In genomic region chr7:149002604-149003003, GRCh38 we compare ENCODE assay signal across 19 cellular contexts. TPM values are rescaled to one million over a fixed set of nuclear protein-coding genes. Genes with fewer than 3 reads are reported as not detected.
DNase-seq lines count a peak whose midpoint lies in the region; ATAC-seq, FAIRE-seq and TF ChIP-seq lines count a peak whose summit lies in the region.
"Had no signal": no experiment of that assay in that cellular context is flagged by ENCODE, and none has a peak within 500 bp of the region (broad histone marks: within the 10 kb centered on the region; RNA-seq: fewer than 3 reads in every experiment).

No MANE protein-coding gene starts in this region.

- TF ChIP-seq CTCF in HepG2 (CRISPR knock-in tag; IDR thresholded peaks at IDR 0.05): no peak
- TF ChIP-seq CTCF in right lobe of liver (IDR thresholded peaks at IDR 0.05): no peak
- TF ChIP-seq CTCF in GM12878 (IDR thresholded peaks at IDR 0.05 in 2 of 3, conservative IDR thresholded peaks at IDR 0.05 in 1 of 3; ENCODE audit: control insufficient read depth in 2 of 3, extremely low read depth in 1 of 3, insufficient read depth in 1 of 3, low read depth in 3 of 3, low read length in 3 of 3): no peak

- CTCF ChIA-PET in HepG2 (lab: Yijun Ruan, JAX; ENCODE audit: low intra/inter-chr PET ratio, low total read pairs): no interaction called here
- CTCF ChIA-PET in GM12878 (lab: Yijun Ruan, JAX): interaction anchor here (1.0 kb wide), 1 partner anchor 63 kb away, joined by 4 read pairs; no protein-coding TSS in a partner anchor

- no peak overlapping the region for H3K27ac ChIP-seq in HepG2 (ENCODE audit: extremely low read length, insufficient read depth, low read length)
- no peak overlapping the region for H3K27ac ChIP-seq in right lobe of liver
- H3K27ac ChIP-seq in GM12878 (ENCODE audit: control insufficient read depth, insufficient read depth): no peak overlapping the region
- H3K27ac ChIP-seq: GM23248 had no signal

- H3K36me3 ChIP-seq in HepG2 (replicated peaks in 1 of 2; ENCODE audit: control insufficient read depth in 1 of 2, insufficient read depth in 2 of 2, low read length in 2 of 2): peaks cover 24 to 48% of the 10 kb centered on the region in 2 experiments
- H3K36me3 ChIP-seq in right lobe of liver: peaks cover 0 to 59% (median 34%) of the 10 kb centered on the region in 4 donors
- peaks cover 36 to 45% of the 10 kb centered on the region in 2 experiments for H3K36me3 ChIP-seq in GM12878 (ENCODE audit: control insufficient read depth in 2 of 2, insufficient read depth in 2 of 2, low read length in 1 of 2)

- H3K9ac ChIP-seq in HepG2 (ENCODE audit: insufficient read depth, low read depth, low read length) (no peak overlapping the region), GM12878 (ENCODE audit: control insufficient read depth, insufficient read depth, low read length) (no peak overlapping the region)
- H3K9ac ChIP-seq: GM23248 had no signal

- POLR2A ChIA-PET in HepG2 (lab: Yijun Ruan, JAX) (no interaction called here), GM12878 (lab: Charles Lee) (no interaction called here)

- WGBS in HepG2 (ENCODE audit: low lambda C conversion rate): 96% methylated on average over 13 of the region's 13 CpGs
- WGBS in right lobe of liver (ENCODE audit: insufficient coverage, low coverage, low lambda C conversion rate, missing lambda C conversion rate): no CpG with 5 or more reads among the region's 13 CpGs
- 95% methylated on average over 13 of the region's 13 CpGs for WGBS in GM12878 (ENCODE audit: insufficient coverage, insufficient replicate concordance, low lambda C conversion rate, missing lambda C conversion rate)

- intact Hi-C loops in HepG2 (cut with micrococcal nuclease; ENCODE audit: unreplicated experiment): no loop called here
- intact Hi-C loops in right lobe of liver (cut with DNase I): loop anchor here in 1 of 2 donors (10.0 kb wide), 1 partner anchor 92 kb away; the partner anchor contains the start of gene ZNF786
- intact Hi-C loops in GM12878 (cut with micrococcal nuclease; ENCODE audit: unreplicated experiment): no loop called here
- intact Hi-C loops in posterior vena cava (cut with DNase I): no loop called here

- H3K4me3 ChIP-seq in HepG2 (replicated peaks in 1 of 3; ENCODE audit: insufficient read depth in 1 of 3, low read depth in 2 of 3, low read length in 3 of 3): no peak overlapping the region
- no peak overlapping the region for H3K4me3 ChIP-seq in right lobe of liver
- H3K4me3 ChIP-seq in GM12878: no peak overlapping the region
- H3K4me3 ChIP-seq: GM23248 had no signal

- FAIRE-seq in HepG2 (lab: Jason Lieb, UNC): no peak
- FAIRE-seq in GM12878 (lab: Jason Lieb, UNC): no peak
- FAIRE-seq: GM19239, H1 had no signal

- no peak for TF ChIP-seq RAD21 in HepG2 (CRISPR knock-in tag; IDR thresholded peaks at IDR 0.05)
- no peak for TF ChIP-seq RAD21 in GM12878 (IDR thresholded peaks at IDR 0.05; ENCODE audit: insufficient read depth, low read depth, low read length)

- in situ Hi-C loops in HepG2 (cut with HindIII; ENCODE audit: extremely low pct_ligation_motif_present, low pct_unique_long_range_greater_than_20kb) (loop anchor here (5.0 kb wide), 1 partner anchor 60 kb away; no protein-coding TSS in a partner anchor), GM12878 (cut with MboI) (no loop called here)

- H2AFZ ChIP-seq in HepG2 (ENCODE audit: low read length) (no peak overlapping the region), GM12878 (ENCODE audit: control insufficient read depth, low read depth, low read length) (no peak overlapping the region)
- H2AFZ ChIP-seq: GM23248 had no signal

- DNase-seq in HepG2 (ENCODE audit: low spot score): no peak
- no peak for DNase-seq in right lobe of liver
- DNase-seq in GM12878 (ENCODE audit: low read depth, low spot score): no peak
- peak; percentile 61 for DNase-seq in posterior vena cava (ENCODE audit: low spot score)
- no peak for DNase-seq in NCI-H2171 treated with DMSO at 0.1 percent for 48 hours (lab: John Stamatoyannopoulos, UW)
- DNase-seq in activated CD4-positive, alpha-beta T cell treated with anti-CD3 and anti-CD28 coated beads, Interleukin-2, amount 50 U/mL, for 1 hour: no peak
- DNase-seq: C1 segment of cervical spinal cord; Calu3; CD4-positive, alpha-beta memory T cell; COR-L47; DMS53; DMS79 treated with DMSO at 0.1 percent for 48 hours; GF-D8; GM23248; H7; HCEC 1CT had no signal

- SMC1A ChIA-PET in GM12878 (lab: Charles Lee; ENCODE audit: uncharacterized antibody, unreplicated experiment): no interaction called here

- no peak for ATAC-seq in HepG2
- ATAC-seq in right lobe of liver: no peak
- no peak for ATAC-seq in GM12878
- no peak for ATAC-seq in HG03108 (IDR thresholded peaks at IDR 0.05; ENCODE audit: unreplicated experiment)

- H4K20me1 ChIP-seq in HepG2 (ENCODE audit: insufficient read depth, low read length): no peaks in the 10 kb centered on the region
- H4K20me1 ChIP-seq in GM12878 (ENCODE audit: control insufficient read depth, insufficient read depth): no peaks in the 10 kb centered on the region

- RAD21 ChIA-PET in GM12878 (lab: Charles Lee; ENCODE audit: unreplicated experiment): no interaction called here

- H3K4me1 ChIP-seq in HepG2 (ENCODE audit: insufficient read depth, low read length): peaks cover 6% of the 10 kb centered on the region; the same call in 1 of the 2 replicates
- H3K4me1 ChIP-seq in right lobe of liver: no peaks in the 10 kb centered on the region
- H3K4me1 ChIP-seq in GM12878 (ENCODE audit: control insufficient read depth, insufficient read depth, low read length): no peaks in the 10 kb centered on the region

- no peaks in the 10 kb centered on the region for H3K79me2 ChIP-seq in HepG2 (ENCODE audit: insufficient read depth, low read length)
- no peaks in the 10 kb centered on the region for H3K79me2 ChIP-seq in GM12878 (ENCODE audit: control insufficient read depth, insufficient read depth, low read length)

- H3K4me2 ChIP-seq in HepG2 (ENCODE audit: low read depth, low read length) (no peak overlapping the region), GM12878 (ENCODE audit: control insufficient read depth, insufficient read depth) (no peak overlapping the region)

- TF ChIP-seq EP300 in HepG2 (IDR thresholded peaks at IDR 0.05; ENCODE audit: low read depth in 2 of 2, low read length in 2 of 2): no peak
- TF ChIP-seq EP300 in HepG2 (CRISPR knock-in tag; IDR thresholded peaks at IDR 0.05; ENCODE audit: borderline replicate concordance): no peak
- TF ChIP-seq EP300 in GM12878 (IDR thresholded peaks at IDR 0.05; ENCODE audit: borderline replicate concordance in 1 of 2, control insufficient read depth in 1 of 2, low read depth in 2 of 2, low read length in 2 of 2): no peak

- TF ChIP-seq POLR2A in HepG2 (IDR thresholded peaks at IDR 0.05; ENCODE audit: insufficient read depth in 1 of 2, low read depth in 2 of 2, low read length in 2 of 2): no peak; a peak in 1 of 4 replicates
- TF ChIP-seq POLR2A in right lobe of liver (IDR thresholded peaks at IDR 0.05): no peak
- TF ChIP-seq POLR2A in GM12878 (IDR thresholded peaks at IDR 0.05; ENCODE audit: low read depth, low read length): peak; percentile 41; the same call in 1 of the 2 replicates

- H3K27me3 ChIP-seq in HepG2 (ENCODE audit: control insufficient read depth in 1 of 2, insufficient read depth in 2 of 2, low read length in 2 of 2) (no peaks in the 10 kb centered on the region), right lobe of liver (no peaks in the 10 kb centered on the region), GM12878 (replicated peaks in 1 of 2; ENCODE audit: control insufficient read depth in 2 of 2, insufficient read depth in 2 of 2, low read length in 1 of 2) (no peaks in the 10 kb centered on the region)

- no peaks in the 10 kb centered on the region for H3K9me3 ChIP-seq in HepG2 (ENCODE audit: low read length)
- H3K9me3 ChIP-seq in right lobe of liver: no peaks in the 10 kb centered on the region
- H3K9me3 ChIP-seq in GM12878 (replicated peaks; ENCODE audit: control insufficient read depth, insufficient read depth, low read length): no peaks in the 10 kb centered on the region

- BruUV-seq in HepG2 (replicated peaks; lab: Mats Ljungman, UMichigan) (no TSS peak), GM12878 (replicated peaks; lab: Mats Ljungman, UMichigan) (no TSS peak)

RNA-seq across cellular contexts. Expression of gene PDIA4, which starts 25.7 kb away (rescaled TPM):
- 171 and 402 TPM in 2 replicates for total RNA-seq in HepG2 (2016; rRNA removed; fragmentation: Illumina TruSeq; extraction: Trizol)
- total RNA-seq in HepG2 (2016; cell fraction: cytosol; rRNA removed; fragmentation: Illumina TruSeq; extraction: Trizol; ENCODE audit: low read depth): 22.9 and 25.7 TPM in 2 replicates
- total RNA-seq in HepG2 (2016; cell fraction: insoluble cytoplasmic fraction; rRNA removed; fragmentation: Illumina TruSeq; extraction: Trizol): 147 and 420 TPM in 2 replicates
- 46.8 and 54.4 TPM in 2 replicates for total RNA-seq in HepG2 (2016; cell fraction: membrane; rRNA removed; fragmentation: Illumina TruSeq; extraction: Trizol)
- total RNA-seq in HepG2 (2016; cell fraction: nucleus; rRNA removed; fragmentation: Illumina TruSeq; extraction: Trizol): 291 and 344 TPM in 2 replicates
- 257 and 278 TPM in 2 replicates for polyA plus RNA-seq in HepG2 (2011; rRNA removed)
- polyA plus RNA-seq in HepG2 (2011; cell fraction: cytosol; rRNA removed): 265 and 293 TPM in 2 replicates
- polyA plus RNA-seq in HepG2 (2011; cell fraction: nucleus; rRNA removed): 106 and 130 TPM in 2 replicates
- 244 and 280 TPM in 2 replicates for polyA plus RNA-seq in HepG2 (2012)
- 19.9 and 20.2 TPM in 2 replicates for polyA plus RNA-seq in HepG2 (2016; cell fraction: cytosol; fragmentation: Illumina TruSeq; extraction: Trizol; ENCODE audit: low read depth)
- polyA plus RNA-seq in HepG2 (2016; cell fraction: insoluble cytoplasmic fraction; fragmentation: Illumina TruSeq; extraction: Trizol; ENCODE audit: low read depth): 150 and 172 TPM in 2 replicates
- polyA plus RNA-seq in HepG2 (2016; cell fraction: membrane; fragmentation: Illumina TruSeq; extraction: Trizol; ENCODE audit: low read depth): 32.6 and 38.7 TPM in 2 replicates
- polyA plus RNA-seq in HepG2 (2016; cell fraction: nucleus; fragmentation: Illumina TruSeq; extraction: Trizol; ENCODE audit: insufficient read depth, low read depth): 470 and 531 TPM in 2 replicates
- polyA minus RNA-seq in HepG2 (2011; rRNA and poly(A)+ RNA removed; ENCODE audit: low replicate concordance): 88.5 and 200 TPM in 2 replicates
- polyA minus RNA-seq in HepG2 (2011; cell fraction: cytosol; rRNA and poly(A)+ RNA removed): 156 and 159 TPM in 2 replicates
- 65.0 and 77.7 TPM in 2 replicates for polyA minus RNA-seq in HepG2 (2011; cell fraction: nucleus; rRNA and poly(A)+ RNA removed)
- total RNA-seq in right lobe of liver: 100 to 1,000 TPM; 218 to 368 (median 272) TPM
- 59.2 and 60.6 TPM in 2 replicates for total RNA-seq in GM12878 (2013; cell fraction: nucleolus; rRNA removed)
- total RNA-seq in GM12878 (2014; rRNA removed): 118 and 123 TPM in 2 replicates
- 75.7 and 86.8 TPM in 2 replicates for total RNA-seq in GM12878 (2014; rRNA removed; fragmentation: Illumina TruSeq; extraction: Trizol)
- total RNA-seq in GM12878 (2021): 119 and 134 TPM in 2 replicates
- polyA plus RNA-seq in GM12878 (2011; ENCODE audit: low read depth): 69.3 TPM
- polyA plus RNA-seq in GM12878 (2011; rRNA removed): 77.6 and 81.6 TPM in 2 replicates
- 82.9 and 84.8 TPM in 2 replicates for polyA plus RNA-seq in GM12878 (2011; cell fraction: cytosol; rRNA removed)
- 86.6 and 98.4 TPM in 2 replicates for polyA plus RNA-seq in GM12878 (2011; cell fraction: nucleus; rRNA removed)
- polyA plus RNA-seq in GM12878 (2012): 93.6 and 96.1 TPM in 2 replicates
- polyA plus RNA-seq in GM12878 (2014; fragmentation: Illumina TruSeq; extraction: Trizol): 79.4 and 104 TPM in 2 replicates
- polyA plus RNA-seq in GM12878 (2014; fragmentation: Nextera tagmentation; extraction: Ambion mirVana): 10 to 100 TPM in 1 of 2 experiments, 1 to 10 TPM in 1; 7.1 to 13.4 TPM
- polyA plus RNA-seq in GM12878 (2014; rRNA removed): 108 and 115 TPM in 2 replicates
- polyA plus RNA-seq in GM12878 (2016; fragmentation: Nextera tagmentation; extraction: Ambion mirVana): 100 to 1,000 TPM; 284 to 306 TPM
- 64.5 and 84.4 TPM in 2 replicates for polyA minus RNA-seq in GM12878 (2011; rRNA and poly(A)+ RNA removed)
- polyA minus RNA-seq in GM12878 (2011; cell fraction: cytosol; rRNA and poly(A)+ RNA removed): 30.6 and 42.5 TPM in 2 replicates
- 15.8 and 22.5 TPM in 2 replicates for polyA minus RNA-seq in GM12878 (2011; cell fraction: nucleus; rRNA and poly(A)+ RNA removed)
- total RNA-seq in posterior vena cava: 100 to 1,000 TPM in 1 of 2 donors, 10 to 100 TPM in 1; 64.8 to 117 TPM

Comparison
In these comparisons a context has a peak if more than half of its experiments do, and no peak if none do; other contexts are left out.
1. Of the 75 proteins assayed by ChIP-seq in both HepG2 and GM12878: peak only in HepG2: none; only in GM12878: POLR2A; in both: none; in neither: 74.